10 cellular contexts compared by ENCODE assay signal in the genomic region with DNA sequence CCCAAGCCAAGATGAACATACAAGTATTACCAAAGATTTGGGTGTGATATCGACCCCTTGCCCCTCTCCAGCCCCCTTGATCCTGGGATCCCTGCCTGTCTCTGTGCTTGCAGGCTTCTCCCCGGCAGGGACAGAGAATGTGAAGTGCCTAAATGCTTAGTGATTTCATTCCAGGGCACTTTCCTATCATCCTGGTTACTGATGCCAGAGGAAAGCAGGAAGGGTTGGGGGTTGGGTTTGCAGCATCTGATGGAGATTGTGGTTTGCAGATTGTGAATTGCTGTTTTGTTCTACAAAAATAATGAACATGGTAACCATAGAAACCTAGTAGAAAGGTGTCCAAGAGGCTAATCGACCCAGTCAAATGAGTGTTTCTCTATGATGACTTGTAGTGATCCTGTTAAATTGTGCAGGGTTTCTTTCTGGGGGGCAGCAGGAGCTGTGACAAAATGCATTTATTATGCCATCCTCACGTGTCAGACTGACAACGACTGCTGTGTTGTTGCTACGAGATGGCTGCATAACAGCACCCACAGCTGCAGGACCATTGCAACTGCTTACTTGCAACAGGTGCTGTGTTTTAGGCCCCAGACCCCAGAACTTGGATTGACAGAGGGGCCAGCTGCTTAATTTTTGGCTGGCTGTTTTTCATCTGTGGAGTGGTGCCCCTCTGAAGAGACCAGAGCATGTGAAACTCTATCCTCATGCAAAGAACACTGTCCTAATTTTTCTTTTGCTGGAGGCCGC.
DNase-seq lines count a peak whose midpoint lies in the region; TF ChIP-seq lines count a peak whose summit lies in the region.
"Had no signal": no experiment of that assay in that cellular context is flagged by ENCODE, and none has a peak within 500 bp of the region (broad histone marks: within the 10 kb centered on the region; RNA-seq: fewer than 3 reads in every experiment).

No MANE protein-coding gene starts in this region.

- H3K4me1 Mint-ChIP-seq in neural progenitor cell, result peaks cover 37% of the 10 kb centered on the region

- peak overlapping the region in 8 of 11 experiments; percentile 4 to 47 (median 30); a peak in 11 of 22 replicates for H3K4me2 ChIP-seq in BLaER1 treated with 17β-estradiol and CSF1 and Interleukin-3, amounts not matched to agents 10 nM and 100 nM
- no peak overlapping the region for H3K4me2 ChIP-seq in neural progenitor cell

- H2AFZ ChIP-seq in neural progenitor cell (replicated peaks), result no peak overlapping the region

- TF ChIP-seq CTCF in coronary artery (IDR thresholded peaks at IDR 0.05) (no peak), neural progenitor cell (IDR thresholded peaks at IDR 0.05) (no peak)

- no peak overlapping the region for H3K4me3 Mint-ChIP-seq in neural progenitor cell

- DNase-seq in NCI-H1092 (lab: John Stamatoyannopoulos, UW), result peak; percentile 21
- no peak for DNase-seq in coronary artery (ENCODE audit: low spot score)
- no peak for DNase-seq in neural progenitor cell (ENCODE audit: low spot score)
- DNase-seq in NCI-H187 treated with DMSO at 0.1 percent for 48 hours (lab: John Stamatoyannopoulos, UW), result no peak
- no peak for DNase-seq in SW 1271 (lab: John Stamatoyannopoulos, UW)
- DNase-seq in HCEC 1CT, result no peak
- no peak for DNase-seq in A172 (ENCODE audit: low spot score)
- DNase-seq: activated effector memory CD4-positive, alpha-beta T cell treated with Interleukin-2 at 50 U/mL for 16 hours; T-helper 1 cell had no signal

- no peak overlapping the region for H3K4me3 ChIP-seq in BLaER1 treated with 17β-estradiol and CSF1 and Interleukin-3, amounts not matched to agents 10 nM and 100 nM
- H3K4me3 ChIP-seq in coronary artery (no peak overlapping the region), neural progenitor cell (no peak overlapping the region)

- H4K20me1 ChIP-seq in BLaER1 treated with 17β-estradiol and CSF1 and Interleukin-3, amounts not matched to agents 10 nM and 100 nM, result no peaks in the 10 kb centered on the region
- H4K20me1 ChIP-seq in neural progenitor cell (ENCODE audit: low read depth), result no peaks in the 10 kb centered on the region

- no peak overlapping the region for H3K27ac ChIP-seq in BLaER1 treated with 17β-estradiol and CSF1 and Interleukin-3, amounts not matched to agents 10 nM and 100 nM
- H3K27ac ChIP-seq in coronary artery (peak overlapping the region; percentile 47 to 57), neural progenitor cell (no peak overlapping the region)

- H3F3A ChIP-seq in neural progenitor cell (ENCODE audit: low read depth), result no peaks in the 10 kb centered on the region

- H3K9ac ChIP-seq in BLaER1 treated with 17β-estradiol and CSF1 and Interleukin-3, amounts not matched to agents 10 nM and 100 nM, result no peak overlapping the region
- no peak overlapping the region for H3K9ac ChIP-seq in neural progenitor cell

- peaks cover 9% of the 10 kb centered on the region for H3K27me3 Mint-ChIP-seq in neural progenitor cell (ENCODE audit: insufficient read depth, low read depth)

- peaks cover 0 to 9% (median 5%) of the 10 kb centered on the region in 11 experiments; a peak in 12 of 22 replicates for H3K9me3 ChIP-seq in BLaER1 treated with 17β-estradiol and CSF1 and Interleukin-3, amounts not matched to agents 10 nM and 100 nM (replicated peaks in 1 of 11)
- H3K9me3 ChIP-seq in neural progenitor cell (ENCODE audit: low read depth), result no peaks in the 10 kb centered on the region

- no peaks in the 10 kb centered on the region for H3K79me2 ChIP-seq in neural progenitor cell (ENCODE audit: low read depth)

- peaks cover 27 to 54% (median 52%) of the 10 kb centered on the region in 10 experiments for H3K4me1 ChIP-seq in BLaER1 treated with 17β-estradiol and CSF1 and Interleukin-3, amounts not matched to agents 10 nM and 100 nM
- H3K4me1 ChIP-seq in neural progenitor cell, result peaks cover 10% of the 10 kb centered on the region

- H3K27ac Mint-ChIP-seq in neural progenitor cell, result peak overlapping the region; percentile 46

- H3K27me3 ChIP-seq in BLaER1 treated with 17β-estradiol and CSF1 and Interleukin-3, amounts not matched to agents 10 nM and 100 nM, result no peaks in the 10 kb centered on the region
- H3K27me3 ChIP-seq in neural progenitor cell, result no peaks in the 10 kb centered on the region

- no peaks in the 10 kb centered on the region for H3K36me3 ChIP-seq in BLaER1 treated with 17β-estradiol and CSF1 and Interleukin-3, amounts not matched to agents 10 nM and 100 nM
- H3K36me3 ChIP-seq in neural progenitor cell, result no peaks in the 10 kb centered on the region

- H3K36me3 Mint-ChIP-seq in neural progenitor cell, result no peaks in the 10 kb centered on the region

- H3K9me3 Mint-ChIP-seq in neural progenitor cell, result peaks cover 3% of the 10 kb centered on the region

Comparison
In these comparisons a context has a peak if more than half of its experiments do, and no peak if none do; other contexts are left out.
1. H3K27ac ChIP-seq: peak in coronary artery (2 of 2); none in BLaER1 treated with 17β-estradiol and CSF1 and Interleukin-3, amounts not matched to agents 10 nM and 100 nM (0 of 11) and neural progenitor cell (single experiment).